In genomic region chr1:145962157-145963102, GRCh38 we compare ENCODE assay signal across 1 cellular context.
TF ChIP-seq lines count a peak whose summit lies in the region.

No MANE protein-coding gene starts in this region.

TF ChIP-seq in HEK293, 187 proteins besides CTCF, POLR2A, EP300 and RAD21 (continued from another document):
- TF ChIP-seq PRDM10 (tag by site-specific recombination; IDR thresholded peaks at IDR 0.05) (0 out of 2 replicates have a peak, but pooled peaks have one; percentile 9), ZBTB44 (tag by site-specific recombination; IDR thresholded peaks at IDR 0.05) (no peak), GLIS2 (tag by site-specific recombination; IDR thresholded peaks at IDR 0.05) (peak; percentile 61), ZNF521 (tag by site-specific recombination; IDR thresholded peaks at IDR 0.05) (no peak), ZNF184 (tag by site-specific recombination; IDR thresholded peaks at IDR 0.05) (no peak), ZBTB11 (tag by site-specific recombination; conservative IDR thresholded peaks at IDR 0.05; ENCODE audit: low read depth) (0 out of 2 replicates have a peak, but pooled peaks have one; percentile 20), ZNF600 (tag by site-specific recombination; IDR thresholded peaks at IDR 0.05) (peak; percentile 80), ZBTB20 (tag by site-specific recombination; IDR thresholded peaks at IDR 0.05) (peak; percentile 33; the same call in 1 of the 2 replicates), ZNF660 (tag by site-specific recombination; IDR thresholded peaks at IDR 0.05) (no peak), MYNN (tag by site-specific recombination; IDR thresholded peaks at IDR 0.05; ENCODE audit: borderline replicate concordance) (no peak), KLF10 (tag by site-specific recombination; IDR thresholded peaks at IDR 0.05) (no peak), PRDM1 (tag by site-specific recombination; IDR thresholded peaks at IDR 0.05) (no peak), ZBTB17 (tag by site-specific recombination; IDR thresholded peaks at IDR 0.05) (peak; percentile 86), PATZ1 (tag by site-specific recombination; IDR thresholded peaks at IDR 0.05) (peak; percentile 54), ZNF398 (tag by site-specific recombination; IDR thresholded peaks at IDR 0.05) (peak; percentile 72), ZBTB26 (tag by site-specific recombination; optimal IDR thresholded peaks at IDR 0.05) (peak; percentile 27), GLI2 (tag by site-specific recombination; IDR thresholded peaks at IDR 0.05; ENCODE audit: borderline replicate concordance, low read depth) (no peak), ZIC2 (tag by site-specific recombination; IDR thresholded peaks at IDR 0.05) (no peak), ZNF280D (tag by site-specific recombination; IDR thresholded peaks at IDR 0.05) (no peak), ZNF354C (tag by site-specific recombination; IDR thresholded peaks at IDR 0.05; ENCODE audit: borderline replicate concordance, low read depth) (no peak), ZNF2 (tag by site-specific recombination; IDR thresholded peaks at IDR 0.05) (peak; percentile 55; the same call in 1 of the 2 replicates), ZBTB10 (tag by site-specific recombination; IDR thresholded peaks at IDR 0.05) (peak; percentile 51; the same call in 1 of the 2 replicates), SCRT1 (tag by site-specific recombination; IDR thresholded peaks at IDR 0.05; ENCODE audit: borderline replicate concordance) (no peak), BCL11B (tag by site-specific recombination; IDR thresholded peaks at IDR 0.05; ENCODE audit: low read depth) (no peak), ZNF501 (tag by site-specific recombination; IDR thresholded peaks at IDR 0.05) (peak; percentile 33; the same call in 1 of the 2 replicates), ZNF664 (tag by site-specific recombination; IDR thresholded peaks at IDR 0.05) (no peak), YY1 (tag by site-specific recombination; IDR thresholded peaks at IDR 0.05) (no peak), FEZF1 (tag by site-specific recombination; IDR thresholded peaks at IDR 0.05) (no peak), ZNF792 (tag by site-specific recombination; IDR thresholded peaks at IDR 0.05) (no peak), ZSCAN16 (tag by site-specific recombination; IDR thresholded peaks at IDR 0.05) (no peak), ZNF335 (tag by site-specific recombination; conservative IDR thresholded peaks at IDR 0.05) (peak; percentile 51), MZF1 (tag by site-specific recombination; IDR thresholded peaks at IDR 0.05; ENCODE audit: borderline replicate concordance) (peak; percentile 55; the same call in 1 of the 2 replicates)
